In the genomic region with DNA sequence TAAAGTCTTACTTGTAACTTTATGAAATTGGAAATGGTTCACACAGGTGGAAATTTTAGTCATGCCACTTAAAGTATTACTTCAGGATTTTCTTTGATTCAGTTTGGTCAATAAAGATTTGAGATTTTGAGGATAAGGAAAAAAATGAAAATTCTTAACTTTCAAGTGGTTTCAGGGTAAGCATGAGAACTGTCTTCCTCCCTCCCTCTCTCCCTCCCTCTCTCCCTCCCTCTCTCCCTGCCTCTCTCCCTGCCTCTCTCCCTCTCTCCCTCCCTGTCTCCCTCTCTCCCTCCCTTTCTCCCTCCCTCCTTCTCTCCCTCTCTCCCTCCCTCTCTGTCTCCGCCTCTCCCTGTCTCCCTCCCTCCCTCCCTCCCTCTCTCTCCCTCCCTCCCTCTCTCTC, we compare ENCODE assay signal across 30 cellular contexts. TPM values are rescaled to one million over a fixed set of nuclear protein-coding genes. Genes with fewer than 3 reads are reported as not detected.
A peak's percentile ranks its signal among the peaks of the same experiment; 100 is the strongest.
DNase-seq lines count a peak whose midpoint lies in the region; ATAC-seq, FAIRE-seq and TF ChIP-seq lines count a peak whose summit lies in the region.
"Had no signal": no experiment of that assay in that cellular context is flagged by ENCODE, and none has a peak within 500 bp of the region (broad histone marks: within the 10 kb centered on the region; RNA-seq: fewer than 3 reads in every experiment).

No MANE protein-coding gene starts in this region.

- H3K4me1 ChIP-seq in HepG2 (ENCODE audit: insufficient read depth, low read length) (no peaks in the 10 kb centered on the region), right lobe of liver (no peaks in the 10 kb centered on the region), K562 (replicated peaks in 1 of 2; ENCODE audit: control insufficient read depth in 2 of 2, insufficient read depth in 2 of 2, low read length in 2 of 2) (no peaks in the 10 kb centered on the region)
- H3K4me1 ChIP-seq: BE2C, BLaER1 had no signal

- intact Hi-C loops in activated CD8-positive, alpha-beta T cell treated with anti-CD3 and anti-CD28 coated beads for 36 hours (cut with micrococcal nuclease) = no loop called here
- intact Hi-C loops in HepG2 (cut with micrococcal nuclease; ENCODE audit: unreplicated experiment) = no loop called here
- intact Hi-C loops in right lobe of liver (cut with DNase I) = no loop called here
- intact Hi-C loops in K562 (cut with micrococcal nuclease) = no loop called here

- H3K27me3 Mint-ChIP-seq in activated CD8-positive, alpha-beta T cell treated with anti-CD3 and anti-CD28 coated beads, Interleukin-2, amount 10 ng/mL, durations not matched to agents 7 days and 5 days (ENCODE audit: low read depth) = no peaks in the 10 kb centered on the region
- no peaks in the 10 kb centered on the region for H3K27me3 Mint-ChIP-seq in activated CD8-positive, alpha-beta T cell treated with anti-CD3 and anti-CD28 coated beads for 36 hours
- H3K27me3 Mint-ChIP-seq in activated T-helper 17 cell treated with anti-CD3 and anti-CD28 coated beads, Interleukin-2, amount 50 U/mL, for 72 hours = no peaks in the 10 kb centered on the region
- no peaks in the 10 kb centered on the region for H3K27me3 Mint-ChIP-seq in activated T-cell treated with anti-CD3 and anti-CD28 coated beads, Interleukin-2, amount 50 U/mL, for 4 hours (ENCODE audit: low read depth)
- H3K27me3 Mint-ChIP-seq: CD4-positive, alpha-beta memory T cell; CD4-positive, CD25-positive, alpha-beta regulatory T cell; CD8-positive, alpha-beta memory T cell had no signal

- 72% methylated on average over 1 of the region's 1 CpG for WGBS in HepG2 (ENCODE audit: low lambda C conversion rate)
- WGBS in right lobe of liver (ENCODE audit: insufficient coverage, low coverage, low lambda C conversion rate, missing lambda C conversion rate) = 86% methylated on average over 1 of the region's 1 CpG
- WGBS in K562 (ENCODE audit: insufficient coverage, low coverage, missing lambda C conversion rate) = 0% methylated on average over 1 of the region's 1 CpG

- no peaks in the 10 kb centered on the region for H3K9me1 ChIP-seq in K562 (ENCODE audit: control insufficient read depth, insufficient read depth, low read length)

- BruUV-seq in HepG2 (replicated peaks; lab: Mats Ljungman, UMichigan) = no TSS peak
- BruUV-seq in K562 (replicated peaks; lab: Mats Ljungman, UMichigan) = no TSS peak

- no peak for FAIRE-seq in HepG2 (lab: Jason Lieb, UNC)
- no peak for FAIRE-seq in K562 (lab: Jason Lieb, UNC)
- FAIRE-seq: A204.1, GM12878, GM12892, GM18507 had no signal

- H3K4me1 Mint-ChIP-seq in activated CD8-positive, alpha-beta T cell treated with anti-CD3 and anti-CD28 coated beads, Interleukin-2, amount 10 ng/mL, durations not matched to agents 7 days and 5 days (ENCODE audit: low read depth) = peaks cover 32% of the 10 kb centered on the region
- H3K4me1 Mint-ChIP-seq in activated CD8-positive, alpha-beta T cell treated with anti-CD3 and anti-CD28 coated beads for 36 hours (ENCODE audit: low read depth) = peaks cover 11% of the 10 kb centered on the region
- H3K4me1 Mint-ChIP-seq in stimulated activated effector memory CD8-positive, alpha-beta T cell treated with anti-CD3 and anti-CD28 coated beads, Interleukin-12 subunit alpha, Interleukin-12 subunit beta, amount 100 ng/mL, for 72 hours = peaks cover 18% of the 10 kb centered on the region
- peaks cover 19% of the 10 kb centered on the region for H3K4me1 Mint-ChIP-seq in activated T-helper 17 cell treated with anti-CD3 and anti-CD28 coated beads, Interleukin-2, amount 50 U/mL, for 72 hours
- H3K4me1 Mint-ChIP-seq in activated T-cell treated with anti-CD3 and anti-CD28 coated beads, Interleukin-2, amount 50 U/mL, for 4 hours (ENCODE audit: low read depth) = peaks cover 14% of the 10 kb centered on the region

- no peak for TF ChIP-seq RAD21 in HepG2 (CRISPR knock-in tag; IDR thresholded peaks at IDR 0.05)
- TF ChIP-seq RAD21 in K562 (CRISPR knock-in tag; conservative IDR thresholded peaks at IDR 0.05 in 1 of 2, IDR thresholded peaks at IDR 0.05 in 1 of 2) = no peak

- no peaks in the 10 kb centered on the region for H4K20me1 ChIP-seq in HepG2 (ENCODE audit: insufficient read depth, low read length)
- no peaks in the 10 kb centered on the region for H4K20me1 ChIP-seq in K562 (replicated peaks; ENCODE audit: control insufficient read depth, insufficient read depth, low read length)
- H4K20me1 ChIP-seq: BLaER1 had no signal

- no peak overlapping the region for H3K9ac ChIP-seq in HepG2 (ENCODE audit: insufficient read depth, low read depth, low read length)
- no peak overlapping the region for H3K9ac ChIP-seq in K562 (ENCODE audit: insufficient read depth in 1 of 2, low read depth in 2 of 2, low read length in 2 of 2)
- H3K9ac ChIP-seq: BLaER1 had no signal

- no peak for ATAC-seq in activated CD8-positive, alpha-beta T cell treated with anti-CD3 and anti-CD28 coated beads, Interleukin-2, amount 10 ng/mL, durations not matched to agents 7 days and 5 days
- ATAC-seq in activated CD8-positive, alpha-beta T cell treated with anti-CD3 and anti-CD28 coated beads for 36 hours = no peak
- ATAC-seq in HepG2 = no peak
- no peak for ATAC-seq in right lobe of liver
- no peak for ATAC-seq in K562
- no peak for ATAC-seq in stimulated activated effector memory CD8-positive, alpha-beta T cell treated with anti-CD3 and anti-CD28 coated beads, Interleukin-12 subunit alpha, Interleukin-12 subunit beta, amount 100 ng/mL, for 72 hours
- no peak for ATAC-seq in activated T-helper 17 cell treated with anti-CD3 and anti-CD28 coated beads, Interleukin-2, amount 50 U/mL, for 72 hours (replicated peaks)
- no peak for ATAC-seq in activated T-cell treated with anti-CD3 and anti-CD28 coated beads, Interleukin-2, amount 50 U/mL, for 4 hours
- ATAC-seq: GM12878 had no signal

- CTCF ChIA-PET in activated CD8-positive, alpha-beta T cell treated with anti-CD3 and anti-CD28 coated beads, Interleukin-2, amount 10 ng/mL, durations not matched to agents 7 days and 5 days (lab: Charles Lee) = interaction anchor here (1.7 to 1.8 kb wide), 2 partner anchors 34 to 227 kb away, joined by 4 read pairs; no protein-coding TSS in a partner anchor
- CTCF ChIA-PET in activated CD8-positive, alpha-beta T cell treated with anti-CD3 and anti-CD28 coated beads for 36 hours (lab: Charles Lee) = no interaction called here
- CTCF ChIA-PET in HepG2 (lab: Yijun Ruan, JAX; ENCODE audit: low intra/inter-chr PET ratio, low total read pairs) (no interaction called here), K562 (lab: Yijun Ruan, JAX; ENCODE audit: low intra/inter-chr PET ratio) (no interaction called here)

- no peak for TF ChIP-seq CTCF in activated CD8-positive, alpha-beta T cell treated with anti-CD3 and anti-CD28 coated beads for 36 hours (IDR thresholded peaks at IDR 0.05)
- TF ChIP-seq CTCF in HepG2 (CRISPR knock-in tag; IDR thresholded peaks at IDR 0.05) (no peak), right lobe of liver (IDR thresholded peaks at IDR 0.05) (no peak), K562 (IDR thresholded peaks at IDR 0.05 in 2 of 3, conservative IDR thresholded peaks at IDR 0.05 in 1 of 3; ENCODE audit: insufficient read depth in 2 of 3, low read depth in 1 of 3, low read length in 3 of 3) (no peak)

- no peaks in the 10 kb centered on the region for H3K9me3 Mint-ChIP-seq in activated CD8-positive, alpha-beta T cell treated with anti-CD3 and anti-CD28 coated beads, Interleukin-2, amount 10 ng/mL, durations not matched to agents 7 days and 5 days (ENCODE audit: insufficient read depth)
- no peaks in the 10 kb centered on the region for H3K9me3 Mint-ChIP-seq in activated CD8-positive, alpha-beta T cell treated with anti-CD3 and anti-CD28 coated beads for 36 hours
- H3K9me3 Mint-ChIP-seq in stimulated activated effector memory CD8-positive, alpha-beta T cell treated with anti-CD3 and anti-CD28 coated beads, Interleukin-12 subunit alpha, Interleukin-12 subunit beta, amount 100 ng/mL, for 72 hours = no peaks in the 10 kb centered on the region
- H3K9me3 Mint-ChIP-seq in activated T-helper 17 cell treated with anti-CD3 and anti-CD28 coated beads, Interleukin-2, amount 50 U/mL, for 72 hours = no peaks in the 10 kb centered on the region
- H3K9me3 Mint-ChIP-seq in activated T-cell treated with anti-CD3 and anti-CD28 coated beads, Interleukin-2, amount 50 U/mL, for 4 hours = no peaks in the 10 kb centered on the region
- H3K9me3 Mint-ChIP-seq: CD4-positive, alpha-beta memory T cell; CD4-positive, CD25-positive, alpha-beta regulatory T cell; CD8-positive, alpha-beta memory T cell had no signal

- H3K4me3 Mint-ChIP-seq in activated CD8-positive, alpha-beta T cell treated with anti-CD3 and anti-CD28 coated beads, Interleukin-2, amount 10 ng/mL, durations not matched to agents 7 days and 5 days = no peak overlapping the region
- H3K4me3 Mint-ChIP-seq in activated CD8-positive, alpha-beta T cell treated with anti-CD3 and anti-CD28 coated beads for 36 hours = no peak overlapping the region
- no peak overlapping the region for H3K4me3 Mint-ChIP-seq in stimulated activated effector memory CD8-positive, alpha-beta T cell treated with anti-CD3 and anti-CD28 coated beads, Interleukin-12 subunit alpha, Interleukin-12 subunit beta, amount 100 ng/mL, for 72 hours
- H3K4me3 Mint-ChIP-seq in activated T-helper 17 cell treated with anti-CD3 and anti-CD28 coated beads, Interleukin-2, amount 50 U/mL, for 72 hours = no peak overlapping the region
- no peak overlapping the region for H3K4me3 Mint-ChIP-seq in activated T-cell treated with anti-CD3 and anti-CD28 coated beads, Interleukin-2, amount 50 U/mL, for 4 hours
- H3K4me3 Mint-ChIP-seq: CD14-positive monocyte; CD4-positive, alpha-beta memory T cell; CD4-positive, CD25-positive, alpha-beta regulatory T cell; CD8-positive, alpha-beta memory T cell had no signal

- H3K27ac ChIP-seq in HepG2 (ENCODE audit: extremely low read length, insufficient read depth, low read length) = no peak overlapping the region
- no peak overlapping the region for H3K27ac ChIP-seq in right lobe of liver
- H3K27ac ChIP-seq in K562 (ENCODE audit: extremely low read depth, low read depth, low read length) = no peak overlapping the region
- H3K27ac ChIP-seq: BLaER1 had no signal

- in situ Hi-C loops in HepG2 (cut with HindIII; ENCODE audit: extremely low pct_ligation_motif_present, low pct_unique_long_range_greater_than_20kb) (no loop called here), K562 (cut with MboI) (no loop called here)

- H3K79me2 ChIP-seq in HepG2 (ENCODE audit: insufficient read depth, low read length) (no peaks in the 10 kb centered on the region), K562 (ENCODE audit: control insufficient read depth, insufficient read depth, low read length) (no peaks in the 10 kb centered on the region)

- H3K36me3 Mint-ChIP-seq in activated CD8-positive, alpha-beta T cell treated with anti-CD3 and anti-CD28 coated beads, Interleukin-2, amount 10 ng/mL, durations not matched to agents 7 days and 5 days (ENCODE audit: low read depth) = peaks cover 67% of the 10 kb centered on the region
- H3K36me3 Mint-ChIP-seq in activated CD8-positive, alpha-beta T cell treated with anti-CD3 and anti-CD28 coated beads for 36 hours (ENCODE audit: low read depth) = peaks cover 48% of the 10 kb centered on the region
- peaks cover 86% of the 10 kb centered on the region for H3K36me3 Mint-ChIP-seq in stimulated activated effector memory CD8-positive, alpha-beta T cell treated with anti-CD3 and anti-CD28 coated beads, Interleukin-12 subunit alpha, Interleukin-12 subunit beta, amount 100 ng/mL, for 72 hours
- H3K36me3 Mint-ChIP-seq in activated T-helper 17 cell treated with anti-CD3 and anti-CD28 coated beads, Interleukin-2, amount 50 U/mL, for 72 hours (ENCODE audit: low read depth) = peaks cover 89% of the 10 kb centered on the region
- H3K36me3 Mint-ChIP-seq in activated T-cell treated with anti-CD3 and anti-CD28 coated beads, Interleukin-2, amount 50 U/mL, for 4 hours (ENCODE audit: insufficient read depth) = peaks cover 61% of the 10 kb centered on the region

- H3K9me3 ChIP-seq in HepG2 (ENCODE audit: low read length) (no peaks in the 10 kb centered on the region), right lobe of liver (no peaks in the 10 kb centered on the region), K562 (replicated peaks; ENCODE audit: control insufficient read depth, insufficient read depth, low read depth, low read length) (no peaks in the 10 kb centered on the region)
- H3K9me3 ChIP-seq: BE2C, BLaER1 had no signal

- H3K27me3 ChIP-seq in HepG2 (ENCODE audit: control insufficient read depth in 1 of 2, insufficient read depth in 2 of 2, low read length in 2 of 2) = no peaks in the 10 kb centered on the region
- no peaks in the 10 kb centered on the region for H3K27me3 ChIP-seq in right lobe of liver
- H3K27me3 ChIP-seq in K562 (ENCODE audit: control insufficient read depth in 2 of 2, insufficient read depth in 2 of 2, low read length in 2 of 2) = no peaks in the 10 kb centered on the region
- H3K27me3 ChIP-seq: BE2C, BLaER1 had no signal

- H3K27ac Mint-ChIP-seq in activated CD8-positive, alpha-beta T cell treated with anti-CD3 and anti-CD28 coated beads, Interleukin-2, amount 10 ng/mL, durations not matched to agents 7 days and 5 days = peak overlapping the region; percentile 27
- H3K27ac Mint-ChIP-seq in activated CD8-positive, alpha-beta T cell treated with anti-CD3 and anti-CD28 coated beads for 36 hours = no peak overlapping the region
- peak overlapping the region; percentile 17 for H3K27ac Mint-ChIP-seq in stimulated activated effector memory CD8-positive, alpha-beta T cell treated with anti-CD3 and anti-CD28 coated beads, Interleukin-12 subunit alpha, Interleukin-12 subunit beta, amount 100 ng/mL, for 72 hours
- no peak overlapping the region for H3K27ac Mint-ChIP-seq in activated T-helper 17 cell treated with anti-CD3 and anti-CD28 coated beads, Interleukin-2, amount 50 U/mL, for 72 hours

- no peak for TF ChIP-seq POLR2A in HepG2 (IDR thresholded peaks at IDR 0.05; ENCODE audit: insufficient read depth in 1 of 2, low read depth in 2 of 2, low read length in 2 of 2)
- no peak for TF ChIP-seq POLR2A in right lobe of liver (IDR thresholded peaks at IDR 0.05)
- TF ChIP-seq POLR2A in K562 (conservative IDR thresholded peaks at IDR 0.05) = no peak

- H2AFZ ChIP-seq in HepG2 (ENCODE audit: low read length) (no peak overlapping the region), K562 (ENCODE audit: low read depth, low read length) (no peak overlapping the region)

- no peak overlapping the region for H3K4me2 ChIP-seq in HepG2 (ENCODE audit: low read depth, low read length)
- no peak overlapping the region for H3K4me2 ChIP-seq in K562 (ENCODE audit: insufficient read depth, low read length)
- H3K4me2 ChIP-seq: BLaER1 had no signal

- TF ChIP-seq EP300 in HepG2 (IDR thresholded peaks at IDR 0.05; ENCODE audit: low read depth in 2 of 2, low read length in 2 of 2) = no peak
- no peak for TF ChIP-seq EP300 in HepG2 (CRISPR knock-in tag; IDR thresholded peaks at IDR 0.05; ENCODE audit: borderline replicate concordance)
- TF ChIP-seq EP300 in K562 (IDR thresholded peaks at IDR 0.05; ENCODE audit: low read length) = no peak

- no peaks in the 10 kb centered on the region for H3K36me3 ChIP-seq in HepG2 (replicated peaks in 1 of 2; ENCODE audit: control insufficient read depth in 1 of 2, insufficient read depth in 2 of 2, low read length in 2 of 2)
- H3K36me3 ChIP-seq in right lobe of liver = peaks cover 0 to 43% (median 4%) of the 10 kb centered on the region in 4 donors
- peaks cover 10% of the 10 kb centered on the region; the same call in 1 of the 3 replicates for H3K36me3 ChIP-seq in K562 (ENCODE audit: control insufficient read depth, insufficient read depth, low read length)
- H3K36me3 ChIP-seq: BE2C had no signal

- no peak overlapping the region for H3K4me3 ChIP-seq in HepG2 (replicated peaks in 1 of 3; ENCODE audit: insufficient read depth in 1 of 3, low read depth in 2 of 3, low read length in 3 of 3)
- H3K4me3 ChIP-seq in right lobe of liver = no peak overlapping the region
- H3K4me3 ChIP-seq in K562 = no peak overlapping the region
- H3K4me3 ChIP-seq: BLaER1, GM12878 had no signal

- POLR2A ChIA-PET in activated CD8-positive, alpha-beta T cell treated with anti-CD3 and anti-CD28 coated beads, Interleukin-2, amount 10 ng/mL, durations not matched to agents 7 days and 5 days (lab: Charles Lee) = no interaction called here
- POLR2A ChIA-PET in activated CD8-positive, alpha-beta T cell treated with anti-CD3 and anti-CD28 coated beads for 36 hours (lab: Charles Lee) = no interaction called here
- POLR2A ChIA-PET in HepG2 (lab: Yijun Ruan, JAX) = no interaction called here
- POLR2A ChIA-PET in K562 (lab: Yijun Ruan, JAX) = interaction anchor here (1.0 kb wide), 1 partner anchor 14 kb away, joined by 3 read pairs; no protein-coding TSS in a partner anchor

- DNase-seq in activated CD8-positive, alpha-beta T cell treated with anti-CD3 and anti-CD28 coated beads, Interleukin-2, amount 10 ng/mL, durations not matched to agents 7 days and 5 days = no peak
- no peak for DNase-seq in activated CD8-positive, alpha-beta T cell treated with anti-CD3 and anti-CD28 coated beads for 36 hours
- no peak for DNase-seq in HepG2 (ENCODE audit: low spot score)
- DNase-seq in right lobe of liver = no peak
- DNase-seq in K562 (ENCODE audit: extremely low read depth in 1 of 4, low spot score in 3 of 4) = no peak
- DNase-seq in stimulated activated effector memory CD8-positive, alpha-beta T cell treated with anti-CD3 and anti-CD28 coated beads, Interleukin-12 subunit alpha, Interleukin-12 subunit beta, amount 100 ng/mL, for 72 hours (ENCODE audit: low spot score in 2 of 2) = no peak
- no peak for DNase-seq in activated T-cell treated with anti-CD3 and anti-CD28 coated beads, Interleukin-2, amount 50 U/mL, for 4 hours
- DNase-seq: 8988T; ACHN; BE2C; C1 segment of cervical spinal cord; CD4-positive, alpha-beta memory T cell; CD4-positive, CD25-positive, alpha-beta regulatory T cell; CD8-positive, alpha-beta memory T cell; COR-L47; DMS 273 treated with DMSO at 0.1 percent for 48 hours; DMS153; DMS53; DMS79; DND-41; EL; GDM1 had no signal

RNA-seq across cellular contexts. Expression of a gene that starts 36.9 kb away (rescaled TPM):
- 10 to 100 TPM; 31.7 to 34.0 TPM for total RNA-seq in activated CD8-positive, alpha-beta T cell treated with anti-CD3 and anti-CD28 coated beads, Interleukin-2, amount 10 ng/mL, durations not matched to agents 7 days and 5 days
- total RNA-seq in activated CD8-positive, alpha-beta T cell treated with anti-CD3 and anti-CD28 coated beads for 36 hours = 10 to 100 TPM; 13.5 to 14.9 TPM
- 2.5 and 4.1 TPM in 2 replicates for total RNA-seq in HepG2 (2016; rRNA removed; fragmentation: Illumina TruSeq; extraction: Trizol)
- 1.3 and 1.4 TPM in 2 replicates for total RNA-seq in HepG2 (2016; cell fraction: cytosol; rRNA removed; fragmentation: Illumina TruSeq; extraction: Trizol; ENCODE audit: low read depth)
- total RNA-seq in HepG2 (2016; cell fraction: insoluble cytoplasmic fraction; rRNA removed; fragmentation: Illumina TruSeq; extraction: Trizol) = 2.3 and 3.2 TPM in 2 replicates
- 1.9 and 2.3 TPM in 2 replicates for total RNA-seq in HepG2 (2016; cell fraction: membrane; rRNA removed; fragmentation: Illumina TruSeq; extraction: Trizol)
- total RNA-seq in HepG2 (2016; cell fraction: nucleus; rRNA removed; fragmentation: Illumina TruSeq; extraction: Trizol) = 3.9 and 4.0 TPM in 2 replicates
- polyA plus RNA-seq in HepG2 (2011; rRNA removed) = 1.2 and 1.5 TPM in 2 replicates
- polyA plus RNA-seq in HepG2 (2011; cell fraction: cytosol; rRNA removed) = 0.39 and 0.87 TPM in 2 replicates
- 1.3 and 3.9 TPM in 2 replicates for polyA plus RNA-seq in HepG2 (2011; cell fraction: nucleus; rRNA removed)
- 1.0 and 1.7 TPM in 2 replicates for polyA plus RNA-seq in HepG2 (2012)
- polyA plus RNA-seq in HepG2 (2016; cell fraction: cytosol; fragmentation: Illumina TruSeq; extraction: Trizol; ENCODE audit: low read depth) = 0.12 and 0.37 TPM in 2 replicates
- 2.2 TPM in 2 replicates for polyA plus RNA-seq in HepG2 (2016; cell fraction: insoluble cytoplasmic fraction; fragmentation: Illumina TruSeq; extraction: Trizol; ENCODE audit: low read depth)
- polyA plus RNA-seq in HepG2 (2016; cell fraction: membrane; fragmentation: Illumina TruSeq; extraction: Trizol; ENCODE audit: low read depth) = 0.26 and 0.31 TPM in 2 replicates
- 3.6 and 4.0 TPM in 2 replicates for polyA plus RNA-seq in HepG2 (2016; cell fraction: nucleus; fragmentation: Illumina TruSeq; extraction: Trizol; ENCODE audit: insufficient read depth, low read depth)
- 0.70 and 2.3 TPM in 2 replicates for polyA minus RNA-seq in HepG2 (2011; rRNA and poly(A)+ RNA removed; ENCODE audit: low replicate concordance)
- polyA minus RNA-seq in HepG2 (2011; cell fraction: cytosol; rRNA and poly(A)+ RNA removed) = 0.70 and 1.1 TPM in 2 replicates
- 3.5 and 5.1 TPM in 2 replicates for polyA minus RNA-seq in HepG2 (2011; cell fraction: nucleus; rRNA and poly(A)+ RNA removed)
- total RNA-seq in right lobe of liver = 10 to 100 TPM in 1 of 6 experiments, 1 to 10 TPM in 5; 3.0 to 13.2 (median 7.2) TPM
- total RNA-seq in K562 (2011; cell fraction: chromatin; rRNA removed; ENCODE audit: low replicate concordance) = 6.6 and 24.9 TPM in 2 replicates
- 3.2 and 6.4 TPM in 2 replicates for total RNA-seq in K562 (2011; cell fraction: nucleolus; rRNA removed)
- 3.6 and 10.3 TPM in 2 replicates for total RNA-seq in K562 (2011; cell fraction: nucleoplasm; rRNA removed)
- total RNA-seq in K562 (2014; rRNA removed) = 2.3 TPM in 2 replicates
- 5.2 and 5.3 TPM in 2 replicates for total RNA-seq in K562 (2014; rRNA removed; fragmentation: Illumina TruSeq; extraction: Trizol)
- 3.7 and 4.5 TPM in 2 replicates for total RNA-seq in K562 (2015; rRNA removed; fragmentation: Illumina TruSeq; extraction: Trizol)
- 5.7 and 5.9 TPM in 2 replicates for total RNA-seq in K562 (2021)
- polyA plus RNA-seq in K562 (2011; rRNA removed) = 5.1 and 6.9 TPM in 2 replicates
- polyA plus RNA-seq in K562 (2011; cell fraction: cytosol; rRNA removed) = 1.0 and 2.3 TPM in 2 replicates
- 14.6 and 18.2 TPM in 2 replicates for polyA plus RNA-seq in K562 (2011; cell fraction: nucleus; rRNA removed)
- polyA plus RNA-seq in K562 (2012) = 3.1 and 3.4 TPM in 2 replicates
- polyA plus RNA-seq in K562 (2014; fragmentation: Illumina TruSeq; extraction: Trizol) = 4.9 and 6.1 TPM in 2 replicates
- polyA plus RNA-seq in K562 (2014; fragmentation: Nextera tagmentation; extraction: Ambion mirVana) = 1 to 10 TPM in 1 of 2 experiments, under 1 TPM in 1; 0.83 to 5.4 TPM
- 6.6 and 8.1 TPM in 2 replicates for polyA plus RNA-seq in K562 (2014; rRNA removed)
- polyA minus RNA-seq in K562 (2011; rRNA and poly(A)+ RNA removed) = 3.5 and 6.2 TPM in 2 replicates
- polyA minus RNA-seq in K562 (2011; cell fraction: cytosol; rRNA and poly(A)+ RNA removed) = 2.1 and 3.9 TPM in 2 replicates
- 5.5 and 7.3 TPM in 2 replicates for polyA minus RNA-seq in K562 (2011; cell fraction: nucleus; rRNA and poly(A)+ RNA removed)
- total RNA-seq in activated T-helper 17 cell treated with anti-CD3 and anti-CD28 coated beads, Interleukin-2, amount 50 U/mL, for 72 hours = 1 to 10 TPM; 4.4 to 5.9 TPM
- 10 to 100 TPM; 10.0 to 13.5 (median 11.8) TPM for total RNA-seq in activated T-cell treated with anti-CD3 and anti-CD28 coated beads, Interleukin-2, amount 50 U/mL, for 4 hours
- total RNA-seq: Daoy had no signal

Comparison
In these comparisons a context has a peak if more than half of its experiments do, and no peak if none do; other contexts are left out.
1. H3K27ac Mint-ChIP-seq: peak in activated CD8-positive, alpha-beta T cell treated with anti-CD3 and anti-CD28 coated beads, Interleukin-2, amount 10 ng/mL, durations not matched to agents 7 days and 5 days (single experiment) and stimulated activated effector memory CD8-positive, alpha-beta T cell treated with anti-CD3 and anti-CD28 coated beads, Interleukin-12 subunit alpha, Interleukin-12 subunit beta, amount 100 ng/mL, for 72 hours (single experiment); none in activated CD8-positive, alpha-beta T cell treated with anti-CD3 and anti-CD28 coated beads for 36 hours (single experiment) and activated T-helper 17 cell treated with anti-CD3 and anti-CD28 coated beads, Interleukin-2, amount 50 U/mL, for 72 hours (single experiment).